In genomic region chr1:234866007-234866866, GRCh38 we compare ENCODE assay signal across 1 cellular context.
TF ChIP-seq lines count a peak whose summit lies in the region.

No MANE protein-coding gene starts in this region.

TF ChIP-seq in HEK293, 187 proteins besides CTCF, POLR2A, EP300 and RAD21 (continued from another document and continues in another):
- TF ChIP-seq ZNF580 (tag by site-specific recombination; IDR thresholded peaks at IDR 0.05) (no peak), ZNF18 (tag by site-specific recombination; IDR thresholded peaks at IDR 0.05) (no peak), SCRT2 (tag by site-specific recombination; IDR thresholded peaks at IDR 0.05) (no peak), ZNF394 (tag by site-specific recombination; IDR thresholded peaks at IDR 0.05; ENCODE audit: borderline replicate concordance) (no peak), ZNF266 (tag by site-specific recombination; IDR thresholded peaks at IDR 0.05; ENCODE audit: low read depth) (no peak), ZNF548 (tag by site-specific recombination; IDR thresholded peaks at IDR 0.05) (no peak), REST (tag by site-specific recombination; IDR thresholded peaks at IDR 0.05) (no peak), ZNF280C (tag by site-specific recombination; IDR thresholded peaks at IDR 0.05) (no peak), ZNF571 (tag by site-specific recombination; IDR thresholded peaks at IDR 0.05) (no peak), ZNF335 (tag by site-specific recombination; conservative IDR thresholded peaks at IDR 0.05) (peak; percentile 68), ZNF202 (tag by site-specific recombination; IDR thresholded peaks at IDR 0.05; ENCODE audit: borderline replicate concordance) (no peak), ZNF610 (tag by site-specific recombination; IDR thresholded peaks at IDR 0.05; ENCODE audit: borderline replicate concordance) (no peak), ZNF600 (tag by site-specific recombination; IDR thresholded peaks at IDR 0.05) (peak; percentile 67), HOXC10 (CRISPR knock-in tag; IDR thresholded peaks at IDR 0.05) (no peak), ZNF629 (tag by site-specific recombination; IDR thresholded peaks at IDR 0.05) (peak; percentile 69), ZNF423 (tag by site-specific recombination; IDR thresholded peaks at IDR 0.05) (no peak), ZNF121 (tag by site-specific recombination; IDR thresholded peaks at IDR 0.05) (no peak), ZNF518A (tag by site-specific recombination; conservative IDR thresholded peaks at IDR 0.05; ENCODE audit: low read depth) (peak; percentile 32; the same call in 1 of the 2 replicates), REPIN1 (tag by site-specific recombination; IDR thresholded peaks at IDR 0.05; ENCODE audit: low read depth) (no peak), ZFP41 (tag by site-specific recombination; IDR thresholded peaks at IDR 0.05; ENCODE audit: borderline replicate concordance) (no peak), OVOL3 (tag by site-specific recombination; IDR thresholded peaks at IDR 0.05) (0 out of 2 replicates have a peak, but pooled peaks have one; percentile 12), ZNF146 (tag by site-specific recombination; IDR thresholded peaks at IDR 0.05) (no peak), ZNF221 (tag by site-specific recombination; IDR thresholded peaks at IDR 0.05; ENCODE audit: borderline replicate concordance) (no peak), SP2 (tag by site-specific recombination; IDR thresholded peaks at IDR 0.05) (no peak), PRDM6 (tag by site-specific recombination; IDR thresholded peaks at IDR 0.05) (no peak), SALL2 (tag by site-specific recombination; IDR thresholded peaks at IDR 0.05; ENCODE audit: borderline replicate concordance) (no peak), INSM2 (tag by site-specific recombination; IDR thresholded peaks at IDR 0.05) (no peak), TRIM28 (IDR thresholded peaks at IDR 0.05; ENCODE audit: borderline replicate concordance, low read length) (peak; percentile 65; the same call in 1 of the 2 replicates), ZNF777 (tag by site-specific recombination; IDR thresholded peaks at IDR 0.05; ENCODE audit: borderline replicate concordance) (no peak), ZNF48 (tag by site-specific recombination; IDR thresholded peaks at IDR 0.05) (no peak), ZBTB49 (tag by site-specific recombination; IDR thresholded peaks at IDR 0.05; ENCODE audit: low read depth) (no peak), ZNF510 (tag by site-specific recombination; IDR thresholded peaks at IDR 0.05; ENCODE audit: insufficient replicate concordance) (no peak), ZNF341 (tag by site-specific recombination; IDR thresholded peaks at IDR 0.05; ENCODE audit: low read depth) (no peak), ZFP3 (tag by site-specific recombination; IDR thresholded peaks at IDR 0.05; ENCODE audit: low read depth) (no peak), ZSCAN18 (tag by site-specific recombination; IDR thresholded peaks at IDR 0.05) (no peak), FEZF1 (tag by site-specific recombination; IDR thresholded peaks at IDR 0.05) (no peak), ZNF544 (tag by site-specific recombination; IDR thresholded peaks at IDR 0.05) (no peak), KLF7 (tag by site-specific recombination; IDR thresholded peaks at IDR 0.05; ENCODE audit: borderline replicate concordance) (no peak), ZNF654 (tag by site-specific recombination; IDR thresholded peaks at IDR 0.05; ENCODE audit: low read depth) (no peak)
